ENCODE assay signal across 23 cellular contexts in genomic region chr6:7693827-7694226, GRCh38.
"Had no signal": no experiment of that assay in that cellular context is flagged by ENCODE, and none has a peak within 500 bp of the region (broad histone marks: within the 10 kb centered on the region; RNA-seq: fewer than 3 reads in every experiment).

No MANE protein-coding gene starts in this region.

- ATAC-seq: activated CD8-positive, alpha-beta memory T cell treated with anti-CD3 and anti-CD28 coated beads, Interleukin-2, amount 10 ng/mL, durations not matched to agents 7 days and 5 days; activated naive CD4-positive, alpha-beta T cell treated with anti-CD3 and anti-CD28 coated beads, Interleukin-2, amount 50 U/mL, for 72 hours; activated naive CD8-positive, alpha-beta T cell treated with anti-CD3 and anti-CD28 coated beads, Interleukin-2, amount 50 U/mL, for 24 hours had no signal

- DNase-seq: activated B cell treated with CpG ODN at 0.5 μM for 24 hours; activated CD4-positive, alpha-beta T cell treated with anti-CD3 and anti-CD28 coated beads for 1 hour; activated CD4-positive, alpha-beta T cell treated with anti-CD3 and anti-CD28 coated beads, Interleukin-2, amount 10 ng/mL, durations not matched to agents 24 days and 14 days; activated CD4-positive, alpha-beta T cell treated with anti-CD3 and anti-CD28 coated beads, Interleukin-2, amount 50 U/mL, for 48 hours; activated CD8-positive, alpha-beta memory T cell treated with anti-CD3 and anti-CD28 coated beads, Interleukin-2, amount 10 ng/mL, durations not matched to agents 7 days and 5 days; activated effector memory CD4-positive, alpha-beta T cell treated with anti-CD3 and anti-CD28 coated beads, Interleukin-2, amount 50 U/mL, for 16 hours; activated naive CD4-positive, alpha-beta T cell treated with Interleukin-2 at 50 U/mL for 16 hours; activated naive CD8-positive, alpha-beta T cell treated with anti-CD3 and anti-CD28 coated beads, Interleukin-2, amount 50 U/mL, for 24 hours; activated T-cell treated with anti-CD3 and anti-CD28 coated beads, Interleukin-2, amount 50 U/mL, for 24 hours; amygdala; cortex of kidney; Karpas-422; MM.1S; NCI-H1092 treated with DMSO at 0.1 percent for 48 hours; NCI-H1436; NCI-H1694 treated with DMSO at 0.1 percent for 48 hours; NCI-H2029 treated with DMSO at 0.1 percent for 48 hours; NCI-H446; NCI-H524; PC-9; SHP77 treated with DMSO at 0.1 percent for 48 hours; T-helper 1 cell had no signal
